In the genomic region with DNA sequence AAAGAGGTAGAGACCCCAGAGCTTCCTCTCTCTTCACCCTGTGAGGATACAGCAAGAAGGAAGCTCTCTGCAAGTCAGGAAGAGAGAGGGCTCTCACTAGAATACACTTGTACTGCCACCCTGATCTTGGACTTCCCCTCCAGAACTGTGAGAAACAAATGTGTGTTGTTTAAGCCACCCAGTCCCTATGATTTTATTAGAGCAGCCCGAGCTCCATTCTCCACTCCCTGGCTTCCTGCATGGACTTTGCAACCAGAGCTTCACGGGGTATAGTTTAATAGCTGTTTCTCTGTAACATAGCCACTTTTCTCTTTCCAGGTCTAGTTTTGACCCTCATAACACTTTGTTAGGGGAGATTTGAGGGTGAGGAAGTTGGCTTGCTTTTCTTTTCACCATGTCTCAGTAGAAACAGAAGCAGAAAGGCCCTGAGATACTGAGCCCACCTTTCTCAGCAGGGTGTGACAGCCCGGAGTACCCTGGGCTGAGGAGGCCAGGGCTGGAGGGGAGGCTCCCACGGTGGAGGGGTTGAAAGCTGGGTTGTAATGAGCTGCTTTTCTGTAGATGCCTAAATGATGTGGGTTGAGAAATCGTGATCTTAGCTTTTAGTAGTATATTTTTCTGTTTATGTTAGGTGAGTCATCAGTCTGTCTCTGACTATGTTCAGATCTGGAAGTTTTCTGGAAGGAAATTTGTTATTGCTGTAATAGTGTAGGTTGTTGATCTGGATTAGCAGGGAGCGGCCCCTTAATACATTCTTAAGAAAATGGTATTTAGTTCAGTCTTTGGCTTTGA, we compare ENCODE assay signal across 9 cellular contexts.
DNase-seq lines count a peak whose midpoint lies in the region; ATAC-seq and TF ChIP-seq lines count a peak whose summit lies in the region.
"Had no signal": no experiment of that assay in that cellular context is flagged by ENCODE, and none has a peak within 500 bp of the region (broad histone marks: within the 10 kb centered on the region; RNA-seq: fewer than 3 reads in every experiment).

No MANE protein-coding gene starts in this region.

- ATAC-seq in HG02763 (IDR thresholded peaks at IDR 0.05; ENCODE audit: unreplicated experiment): no peak

- peaks cover 0 to 1% of the 10 kb centered on the region in 2 donors for H3K27me3 Mint-ChIP-seq in CD8-positive, alpha-beta memory T cell
- H3K27me3 Mint-ChIP-seq: activated naive CD8-positive, alpha-beta T cell treated with anti-CD3 and anti-CD28 coated beads, Interleukin-2, amount 10 ng/mL, durations not matched to agents 7 days and 5 days had no signal

- H3K4me3 Mint-ChIP-seq in CD8-positive, alpha-beta memory T cell: no peak overlapping the region
- H3K4me3 Mint-ChIP-seq: activated naive CD8-positive, alpha-beta T cell treated with anti-CD3 and anti-CD28 coated beads, Interleukin-2, amount 10 ng/mL, durations not matched to agents 7 days and 5 days had no signal

- H3K9ac ChIP-seq in GM23248: peak overlapping the region; percentile 71
- peak overlapping the region; percentile 36; the same call in 1 of the 2 replicates for H3K9ac ChIP-seq in SK-N-SH
- H3K9ac ChIP-seq in smooth muscle cell (ENCODE audit: low read depth): peak overlapping the region; percentile 70

- H3K4me1 Mint-ChIP-seq in CD8-positive, alpha-beta memory T cell: peaks cover 0 to 8% (median 0%) of the 10 kb centered on the region in 3 donors
- H3K4me1 Mint-ChIP-seq: activated naive CD8-positive, alpha-beta T cell treated with anti-CD3 and anti-CD28 coated beads, Interleukin-2, amount 10 ng/mL, durations not matched to agents 7 days and 5 days had no signal

- DNase-seq in GM23248 (peak; percentile 88), SK-N-SH (no peak), foreskin fibroblast (peak; percentile 64 to 80), smooth muscle cell (lab: John Stamatoyannopoulos, UW; ENCODE audit: unreplicated experiment) (no peak), H7 (no peak), germinal center (ENCODE audit: low spot score) (no peak)
- no peak for DNase-seq in CD8-positive, alpha-beta memory T cell
- DNase-seq: activated naive CD8-positive, alpha-beta T cell treated with anti-CD3 and anti-CD28 coated beads, Interleukin-2, amount 10 ng/mL, durations not matched to agents 7 days and 5 days had no signal

- peaks cover 0 to 67% (median 10%) of the 10 kb centered on the region in 3 donors for H3K36me3 Mint-ChIP-seq in CD8-positive, alpha-beta memory T cell

- H3K9me3 Mint-ChIP-seq in CD8-positive, alpha-beta memory T cell: no peaks in the 10 kb centered on the region
- H3K9me3 Mint-ChIP-seq: activated naive CD8-positive, alpha-beta T cell treated with anti-CD3 and anti-CD28 coated beads, Interleukin-2, amount 10 ng/mL, durations not matched to agents 7 days and 5 days had no signal

- 48 to 49% methylated on average over 6 of the region's 6 CpGs for WGBS in GM23248 (ENCODE audit: low coverage in 1 of 2, low lambda C conversion rate in 2 of 2, missing lambda C conversion rate in 2 of 2), 2 experiments
- WGBS in SK-N-SH (ENCODE audit: low lambda C conversion rate): 52% methylated on average over 6 of the region's 6 CpGs
- 17% methylated on average over 6 of the region's 6 CpGs for WGBS in smooth muscle cell (ENCODE audit: low lambda C conversion rate)

- no peak for TF ChIP-seq RAD21 in SK-N-SH (IDR thresholded peaks at IDR 0.05; ENCODE audit: low read length)

- TF ChIP-seq EP300 in SK-N-SH (IDR thresholded peaks at IDR 0.05; ENCODE audit: borderline replicate concordance in 1 of 2, low read depth in 1 of 2, low read length in 1 of 2): peak in 1 of 2 experiments; percentile 52; a peak in 1 of 4 replicates

- in situ Hi-C loops in GM23248 (cut with MboI): loop anchor here (10.0 kb wide), 3 partner anchors 96 to 646 kb away; no protein-coding TSS in a partner anchor

- H3K27ac Mint-ChIP-seq in CD8-positive, alpha-beta memory T cell: peak overlapping the region in 4 of 8 donors; percentile 2 to 58 (median 21)
- H3K27ac Mint-ChIP-seq: activated naive CD8-positive, alpha-beta T cell treated with anti-CD3 and anti-CD28 coated beads, Interleukin-2, amount 10 ng/mL, durations not matched to agents 7 days and 5 days had no signal

- H3K4me3 ChIP-seq in GM23248 (no peak overlapping the region), SK-N-SH (ENCODE audit: low read depth in 2 of 2, low read length in 1 of 2) (no peak overlapping the region), foreskin fibroblast (ENCODE audit: low read depth in 1 of 2, low read length in 2 of 2) (no peak overlapping the region), smooth muscle cell (no peak overlapping the region), H7 (ENCODE audit: insufficient read depth, low read depth, low read length) (no peak overlapping the region)
- no peak overlapping the region for H3K4me3 ChIP-seq in CD8-positive, alpha-beta memory T cell (ENCODE audit: low read length)

- H3K36me3 ChIP-seq in GM23248 (ENCODE audit: low read depth): no peaks in the 10 kb centered on the region
- H3K36me3 ChIP-seq in SK-N-SH (replicated peaks in 1 of 2; ENCODE audit: control insufficient read depth in 1 of 2, insufficient read depth in 2 of 2, low read length in 1 of 2): peaks cover 0 to 5% of the 10 kb centered on the region in 2 experiments
- peaks cover 3% of the 10 kb centered on the region for H3K36me3 ChIP-seq in smooth muscle cell (ENCODE audit: low read depth)
- no peaks in the 10 kb centered on the region; the same call in 1 of the 2 replicates for H3K36me3 ChIP-seq in H7 (replicated peaks; ENCODE audit: control insufficient read depth, insufficient read depth, low read length)
- H3K36me3 ChIP-seq in CD8-positive, alpha-beta memory T cell (ENCODE audit: insufficient read depth, low read length): no peaks in the 10 kb centered on the region

- H3K27ac ChIP-seq in GM23248 (peak overlapping the region; percentile 75), SK-N-SH (ENCODE audit: low read depth in 2 of 2, low read length in 1 of 2) (peak overlapping the region; percentile 3 to 94; a peak in 3 of 4 replicates), smooth muscle cell (ENCODE audit: low read depth) (peak overlapping the region; percentile 94)
- no peak overlapping the region for H3K27ac ChIP-seq in CD8-positive, alpha-beta memory T cell (ENCODE audit: low read depth, low read length)

- no peak for TF ChIP-seq CTCF in SK-N-SH (IDR thresholded peaks at IDR 0.05)
- no peak for TF ChIP-seq CTCF in foreskin fibroblast (IDR thresholded peaks at IDR 0.05; ENCODE audit: low read depth, low read length)
- no peak for TF ChIP-seq CTCF in smooth muscle cell (IDR thresholded peaks at IDR 0.05; ENCODE audit: borderline replicate concordance, insufficient read depth, poor library complexity, severe bottlenecking)

- H3F3A ChIP-seq in GM23248 (ENCODE audit: insufficient read depth): peaks cover 39% of the 10 kb centered on the region
- peaks cover 9% of the 10 kb centered on the region for H3F3A ChIP-seq in SK-N-SH (replicated peaks; ENCODE audit: insufficient read depth)
- H3F3A ChIP-seq in smooth muscle cell (ENCODE audit: low read depth): peaks cover 6% of the 10 kb centered on the region

- H3K4me2 ChIP-seq in GM23248 (ENCODE audit: unreplicated experiment): peak overlapping the region; percentile 60
- H3K4me2 ChIP-seq in SK-N-SH: peak overlapping the region; percentile 54
- H3K4me2 ChIP-seq in smooth muscle cell: peak overlapping the region; percentile 81

- peaks cover 49% of the 10 kb centered on the region for H3K4me1 ChIP-seq in GM23248 (ENCODE audit: insufficient read depth)
- peaks cover 0 to 19% of the 10 kb centered on the region in 2 experiments; a peak in 2 of 4 replicates for H3K4me1 ChIP-seq in SK-N-SH (ENCODE audit: control insufficient read depth in 1 of 2, insufficient read depth in 2 of 2, low read depth in 1 of 2, low read length in 1 of 2)
- H3K4me1 ChIP-seq in smooth muscle cell (ENCODE audit: low read depth): peaks cover 8% of the 10 kb centered on the region
- H3K4me1 ChIP-seq in CD8-positive, alpha-beta memory T cell (ENCODE audit: insufficient read depth, low read length): no peaks in the 10 kb centered on the region

- H3K9me3 ChIP-seq in GM23248 (ENCODE audit: low read depth): no peaks in the 10 kb centered on the region
- H3K9me3 ChIP-seq in SK-N-SH: no peaks in the 10 kb centered on the region
- no peaks in the 10 kb centered on the region for H3K9me3 ChIP-seq in smooth muscle cell (replicated peaks; ENCODE audit: low read depth)
- no peaks in the 10 kb centered on the region for H3K9me3 ChIP-seq in CD8-positive, alpha-beta memory T cell (ENCODE audit: low read length)

- H3K79me2 ChIP-seq in GM23248 (ENCODE audit: insufficient read depth) (no peaks in the 10 kb centered on the region), SK-N-SH (ENCODE audit: insufficient read depth) (no peaks in the 10 kb centered on the region), smooth muscle cell (ENCODE audit: low read depth) (no peaks in the 10 kb centered on the region)

- no peaks in the 10 kb centered on the region for H4K20me1 ChIP-seq in GM23248 (ENCODE audit: insufficient read depth)
- no peaks in the 10 kb centered on the region for H4K20me1 ChIP-seq in SK-N-SH (ENCODE audit: insufficient read depth)
- no peaks in the 10 kb centered on the region for H4K20me1 ChIP-seq in smooth muscle cell (ENCODE audit: low read depth)

- H3K9me2 ChIP-seq in GM23248 (ENCODE audit: insufficient read depth): no peaks in the 10 kb centered on the region
- H3K9me2 ChIP-seq in SK-N-SH: no peaks in the 10 kb centered on the region

- H2AFZ ChIP-seq in GM23248: peak overlapping the region; percentile 47
- H2AFZ ChIP-seq in SK-N-SH (ENCODE audit: low read depth): 0 out of 2 replicates have a peak overlapping the region, but pooled peaks have one; percentile 28
- peak overlapping the region; percentile 60 for H2AFZ ChIP-seq in smooth muscle cell (ENCODE audit: low read depth)

- H3K27me3 ChIP-seq in GM23248 (replicated peaks; ENCODE audit: insufficient read depth): no peaks in the 10 kb centered on the region
- no peaks in the 10 kb centered on the region for H3K27me3 ChIP-seq in SK-N-SH (ENCODE audit: insufficient read depth)
- no peaks in the 10 kb centered on the region for H3K27me3 ChIP-seq in smooth muscle cell (ENCODE audit: low read depth)
- no peaks in the 10 kb centered on the region for H3K27me3 ChIP-seq in H7 (ENCODE audit: control insufficient read depth, insufficient read depth, low read length)
- no peaks in the 10 kb centered on the region for H3K27me3 ChIP-seq in CD8-positive, alpha-beta memory T cell (ENCODE audit: insufficient read depth, low read length, poor library complexity, severe bottlenecking)

- POLR2A ChIA-PET in SK-N-SH (lab: Yijun Ruan, JAX): no interaction called here
- POLR2A ChIA-PET in CD8-positive, alpha-beta memory T cell (lab: Charles Lee): no interaction called here

- CTCF ChIA-PET in SK-N-SH (lab: Yijun Ruan, JAX): interaction anchor here (0.6 to 1.5 kb wide), 3 partner anchors 16 to 133 kb away, joined by 3 to 4 read pairs (median 3); no protein-coding TSS in a partner anchor
- CTCF ChIA-PET in CD8-positive, alpha-beta memory T cell (lab: Charles Lee): interaction anchor here (1.5 kb wide), 1 partner anchor 19 kb away, joined by 3 read pairs; no protein-coding TSS in a partner anchor

TF ChIP-seq in SK-N-SH, 30 proteins besides CTCF, POLR2A, EP300 and RAD21 (continues in another document):
- TF ChIP-seq CHD2 (IDR thresholded peaks at IDR 0.05; ENCODE audit: low read length, partially characterized antibody): no peak

Comparison
In these comparisons a context has a peak if more than half of its experiments do, and no peak if none do; other contexts are left out.
1. DNase-seq: peak in GM23248 (single experiment) and foreskin fibroblast (2 of 2); none in SK-N-SH (single experiment), smooth muscle cell (single experiment), H7 (single experiment), germinal center (single experiment) and CD8-positive, alpha-beta memory T cell (0 of 5).
2. Peak in every context shown above with its lines, with median percentiles within 50 percentile points of each other: H2AFZ ChIP-seq, H3K4me2 ChIP-seq and H3K9ac ChIP-seq.